21 cellular contexts compared by ENCODE assay signal in genomic region chr2:201215963-201216362, GRCh38. TPM values are rescaled to one million over a fixed set of nuclear protein-coding genes. Genes with fewer than 3 reads are reported as not detected.
DNase-seq lines count a peak whose midpoint lies in the region; ATAC-seq lines count a peak whose summit lies in the region.
"Had no signal": no experiment of that assay in that cellular context is flagged by ENCODE, and none has a peak within 500 bp of the region (broad histone marks: within the 10 kb centered on the region; RNA-seq: fewer than 3 reads in every experiment).

No MANE protein-coding gene starts in this region.

- H3K27ac Mint-ChIP-seq in activated naive CD4-positive, alpha-beta T cell treated with anti-CD3 and anti-CD28 coated beads, Interleukin-2, amount 50 U/mL, for 24 hours, result peak overlapping the region; percentile 2
- H3K27ac Mint-ChIP-seq in central memory CD8-positive, alpha-beta T cell (ENCODE audit: low read depth), result peak overlapping the region; percentile 76
- peak overlapping the region; percentile 19 for H3K27ac Mint-ChIP-seq in memory B cell
- H3K27ac Mint-ChIP-seq in CD4-positive, alpha-beta memory T cell, result peak overlapping the region in 3 of 7 donors; percentile 76 to 86 (median 81)
- H3K27ac Mint-ChIP-seq in activated CD8-positive, alpha-beta T cell treated with anti-CD3 and anti-CD28 coated beads, Interleukin-2, amount 10 ng/mL, durations not matched to agents 7 days and 5 days, result no peak overlapping the region
- H3K27ac Mint-ChIP-seq: GM23338, HFFc6 had no signal

- H3K27me3 Mint-ChIP-seq in activated naive CD4-positive, alpha-beta T cell treated with anti-CD3 and anti-CD28 coated beads, Interleukin-2, amount 50 U/mL, for 24 hours, result no peaks in the 10 kb centered on the region
- H3K27me3 Mint-ChIP-seq in central memory CD8-positive, alpha-beta T cell, result no peaks in the 10 kb centered on the region
- no peaks in the 10 kb centered on the region for H3K27me3 Mint-ChIP-seq in memory B cell
- no peaks in the 10 kb centered on the region for H3K27me3 Mint-ChIP-seq in CD4-positive, alpha-beta memory T cell
- H3K27me3 Mint-ChIP-seq in activated CD8-positive, alpha-beta T cell treated with anti-CD3 and anti-CD28 coated beads, Interleukin-2, amount 10 ng/mL, durations not matched to agents 7 days and 5 days (ENCODE audit: low read depth), result no peaks in the 10 kb centered on the region

- peaks cover 17% of the 10 kb centered on the region for H3K36me3 Mint-ChIP-seq in activated naive CD4-positive, alpha-beta T cell treated with anti-CD3 and anti-CD28 coated beads, Interleukin-2, amount 50 U/mL, for 24 hours
- peaks cover 9% of the 10 kb centered on the region for H3K36me3 Mint-ChIP-seq in central memory CD8-positive, alpha-beta T cell (ENCODE audit: insufficient read depth)
- peaks cover 27% of the 10 kb centered on the region for H3K36me3 Mint-ChIP-seq in memory B cell
- H3K36me3 Mint-ChIP-seq in CD4-positive, alpha-beta memory T cell, result peaks cover 44 to 54% of the 10 kb centered on the region in 2 donors
- peaks cover 45% of the 10 kb centered on the region for H3K36me3 Mint-ChIP-seq in activated CD8-positive, alpha-beta T cell treated with anti-CD3 and anti-CD28 coated beads, Interleukin-2, amount 10 ng/mL, durations not matched to agents 7 days and 5 days (ENCODE audit: low read depth)

- H3K4me3 Mint-ChIP-seq in activated naive CD4-positive, alpha-beta T cell treated with anti-CD3 and anti-CD28 coated beads, Interleukin-2, amount 50 U/mL, for 24 hours, result no peak overlapping the region
- no peak overlapping the region for H3K4me3 Mint-ChIP-seq in central memory CD8-positive, alpha-beta T cell
- H3K4me3 Mint-ChIP-seq in memory B cell, result no peak overlapping the region
- no peak overlapping the region for H3K4me3 Mint-ChIP-seq in CD4-positive, alpha-beta memory T cell
- no peak overlapping the region for H3K4me3 Mint-ChIP-seq in activated CD8-positive, alpha-beta T cell treated with anti-CD3 and anti-CD28 coated beads, Interleukin-2, amount 10 ng/mL, durations not matched to agents 7 days and 5 days
- H3K4me3 Mint-ChIP-seq: CD14-positive monocyte; CD8-positive, alpha-beta memory T cell; GM23338; HFFc6 had no signal

- H3K9me3 ChIP-seq in CD4-positive, alpha-beta memory T cell (ENCODE audit: control insufficient read depth in 1 of 2, low read length in 2 of 2), result no peaks in the 10 kb centered on the region
- H3K9me3 ChIP-seq: BLaER1 had no signal

- H3K9me3 Mint-ChIP-seq in activated naive CD4-positive, alpha-beta T cell treated with anti-CD3 and anti-CD28 coated beads, Interleukin-2, amount 50 U/mL, for 24 hours, result no peaks in the 10 kb centered on the region
- H3K9me3 Mint-ChIP-seq in central memory CD8-positive, alpha-beta T cell, result no peaks in the 10 kb centered on the region
- H3K9me3 Mint-ChIP-seq in memory B cell, result no peaks in the 10 kb centered on the region
- no peaks in the 10 kb centered on the region for H3K9me3 Mint-ChIP-seq in CD4-positive, alpha-beta memory T cell
- no peaks in the 10 kb centered on the region for H3K9me3 Mint-ChIP-seq in activated CD8-positive, alpha-beta T cell treated with anti-CD3 and anti-CD28 coated beads, Interleukin-2, amount 10 ng/mL, durations not matched to agents 7 days and 5 days (ENCODE audit: insufficient read depth)
- H3K9me3 Mint-ChIP-seq: CD14-positive monocyte; CD8-positive, alpha-beta memory T cell; GM23338; HFFc6 had no signal

- H3K27me3 ChIP-seq in CD4-positive, alpha-beta memory T cell (ENCODE audit: insufficient read depth, low read length), result no peaks in the 10 kb centered on the region
- H3K27me3 ChIP-seq: BLaER1 had no signal

- no peak for DNase-seq in activated naive CD4-positive, alpha-beta T cell treated with anti-CD3 and anti-CD28 coated beads, Interleukin-2, amount 50 U/mL, for 16 hours
- DNase-seq in central memory CD8-positive, alpha-beta T cell (ENCODE audit: low spot score in 2 of 2), result no peak
- no peak for DNase-seq in memory B cell (ENCODE audit: low spot score in 2 of 2)
- no peak for DNase-seq in CD4-positive, alpha-beta memory T cell
- DNase-seq in activated CD8-positive, alpha-beta T cell treated with anti-CD3 and anti-CD28 coated beads, Interleukin-2, amount 10 ng/mL, durations not matched to agents 7 days and 5 days, result no peak
- DNase-seq: CD8-positive, alpha-beta memory T cell; COR-L47; DMS 273 treated with DMSO at 0.1 percent for 48 hours; DMS53; DND-41; EL; HCEC 1CT; HFFc6; IMR-90 had no signal

- H3K36me3 ChIP-seq in CD4-positive, alpha-beta memory T cell (ENCODE audit: insufficient read depth, low read length), result peaks cover 24% of the 10 kb centered on the region

- no peak for ATAC-seq in central memory CD8-positive, alpha-beta T cell (replicated peaks; ENCODE audit: extremely low read depth, poor library complexity, severe bottlenecking)
- ATAC-seq in memory B cell (ENCODE audit: low read depth) (no peak), GM19455 (IDR thresholded peaks at IDR 0.05; ENCODE audit: unreplicated experiment) (no peak)
- no peak for ATAC-seq in activated CD8-positive, alpha-beta T cell treated with anti-CD3 and anti-CD28 coated beads, Interleukin-2, amount 10 ng/mL, durations not matched to agents 7 days and 5 days
- ATAC-seq: GM12878, GM23338 had no signal

- H3K4me3 ChIP-seq in CD4-positive, alpha-beta memory T cell (ENCODE audit: low read length in 2 of 2), result no peak overlapping the region
- H3K4me3 ChIP-seq: BLaER1, GM12878, GM23338 had no signal

- H3K27ac ChIP-seq in CD4-positive, alpha-beta memory T cell (ENCODE audit: low read depth, low read length), result no peak overlapping the region
- H3K27ac ChIP-seq: 22Rv1, BLaER1 had no signal

- intact Hi-C loops in CD4-positive, alpha-beta memory T cell (cut with micrococcal nuclease), result no loop called here

- CTCF ChIA-PET in CD4-positive, alpha-beta memory T cell (lab: Charles Lee; ENCODE audit: partially characterized antibody), result no interaction called here
- CTCF ChIA-PET in activated CD8-positive, alpha-beta T cell treated with anti-CD3 and anti-CD28 coated beads, Interleukin-2, amount 10 ng/mL, durations not matched to agents 7 days and 5 days (lab: Charles Lee), result interaction anchor here (1.7 kb wide), 1 partner anchor 16 kb away, joined by 4 read pairs; no protein-coding TSS in a partner anchor

- H3K4me1 ChIP-seq in CD4-positive, alpha-beta memory T cell (ENCODE audit: insufficient read depth, low read length), result peaks cover 20% of the 10 kb centered on the region

- peaks cover 36% of the 10 kb centered on the region for H3K4me1 Mint-ChIP-seq in activated naive CD4-positive, alpha-beta T cell treated with anti-CD3 and anti-CD28 coated beads, Interleukin-2, amount 50 U/mL, for 24 hours
- peaks cover 11% of the 10 kb centered on the region for H3K4me1 Mint-ChIP-seq in central memory CD8-positive, alpha-beta T cell
- H3K4me1 Mint-ChIP-seq in memory B cell, result peaks cover 25% of the 10 kb centered on the region
- H3K4me1 Mint-ChIP-seq in CD4-positive, alpha-beta memory T cell, result peaks cover 25 to 47% (median 32%) of the 10 kb centered on the region in 4 donors
- peaks cover 32% of the 10 kb centered on the region for H3K4me1 Mint-ChIP-seq in activated CD8-positive, alpha-beta T cell treated with anti-CD3 and anti-CD28 coated beads, Interleukin-2, amount 10 ng/mL, durations not matched to agents 7 days and 5 days (ENCODE audit: low read depth)

- POLR2A ChIA-PET in CD4-positive, alpha-beta memory T cell (lab: Charles Lee; ENCODE audit: partially characterized antibody), result interaction anchor here (0.8 kb wide), 1 partner anchor 17 kb away, joined by 4 read pairs; no protein-coding TSS in a partner anchor
- POLR2A ChIA-PET in activated CD8-positive, alpha-beta T cell treated with anti-CD3 and anti-CD28 coated beads, Interleukin-2, amount 10 ng/mL, durations not matched to agents 7 days and 5 days (lab: Charles Lee), result no interaction called here

RNA-seq across cellular contexts. Expression of gene CASP10, which starts 33.0 kb away (rescaled TPM):
- 10 to 100 TPM; 30.6 to 36.6 TPM for total RNA-seq in CD4-positive, alpha-beta memory T cell
- 10 to 100 TPM; 15.3 to 15.5 TPM for polyA plus RNA-seq in CD4-positive, alpha-beta memory T cell
- 10 to 100 TPM; 40.7 to 42.8 TPM for total RNA-seq in activated CD8-positive, alpha-beta T cell treated with anti-CD3 and anti-CD28 coated beads, Interleukin-2, amount 10 ng/mL, durations not matched to agents 7 days and 5 days

RNA-seq across cellular contexts. Expression of gene CASP8, which starts 44.4 kb away (rescaled TPM):
- 100 to 1,000 TPM; 199 to 200 TPM for total RNA-seq in CD4-positive, alpha-beta memory T cell
- polyA plus RNA-seq in CD4-positive, alpha-beta memory T cell, result 100 to 1,000 TPM in 1 of 2 donors, 10 to 100 TPM in 1; 30.6 to 108 TPM
- 10 to 100 TPM; 62.7 to 63.2 TPM for total RNA-seq in activated CD8-positive, alpha-beta T cell treated with anti-CD3 and anti-CD28 coated beads, Interleukin-2, amount 10 ng/mL, durations not matched to agents 7 days and 5 days
